8 cellular contexts compared by ENCODE assay signal in the genomic region with DNA sequence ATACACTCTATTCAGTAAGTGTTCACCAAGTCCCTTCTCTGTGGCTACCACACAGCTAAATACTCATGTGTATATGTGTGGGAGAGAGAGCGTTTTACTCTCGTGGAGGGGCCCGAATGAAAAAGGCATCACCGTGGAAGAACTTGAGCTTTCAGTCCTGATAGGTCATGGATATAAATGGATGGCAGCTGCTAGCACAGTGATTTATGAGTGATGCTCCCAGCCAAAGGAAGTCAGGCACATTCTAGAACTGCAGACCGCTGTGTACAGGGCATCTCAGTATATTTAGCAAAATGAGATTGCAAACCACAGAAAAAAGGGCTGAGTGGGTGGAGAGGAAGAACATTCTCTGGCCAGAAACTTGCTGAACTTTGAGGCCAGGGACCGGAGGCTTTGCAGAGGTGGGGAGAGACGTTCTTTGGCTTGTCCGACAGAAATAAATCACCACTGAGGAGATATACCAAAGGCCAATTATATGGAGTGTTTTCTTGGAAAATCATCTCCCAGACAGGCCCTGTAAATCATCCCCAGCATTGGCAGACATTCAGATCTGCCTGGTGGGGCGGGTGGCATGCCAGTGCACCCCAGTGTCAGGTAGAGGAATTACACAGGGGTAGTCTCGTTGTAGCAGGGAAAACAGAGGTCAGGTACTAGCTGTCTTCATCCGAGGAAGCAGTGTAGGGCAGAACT.
DNase-seq lines count a peak whose midpoint lies in the region; ATAC-seq and TF ChIP-seq lines count a peak whose summit lies in the region.

No MANE protein-coding gene starts in this region.

- H3K36me3 Mint-ChIP-seq in activated naive CD8-positive, alpha-beta T cell treated with anti-CD3 and anti-CD28 coated beads, Interleukin-2, amount 50 U/mL, for 24 hours (ENCODE audit: low read depth), result no peaks in the 10 kb centered on the region
- H3K36me3 Mint-ChIP-seq in activated naive CD8-positive, alpha-beta T cell treated with anti-CD3 and anti-CD28 coated beads for 36 hours, result no peaks in the 10 kb centered on the region

- peak in 4 of 5 experiments; percentile 8 to 38 (median 32) for TF ChIP-seq CTCF in tibial nerve (IDR thresholded peaks at IDR 0.05)

- H3K4me3 ChIP-seq in tibial nerve, result no peak overlapping the region

- ATAC-seq in activated naive CD8-positive, alpha-beta T cell treated with anti-CD3 and anti-CD28 coated beads, Interleukin-2, amount 50 U/mL, for 24 hours, result no peak
- peak; percentile 90 for ATAC-seq in SK-N-SH treated with all-trans-retinoic acid at 6 μM for 48 hours
- ATAC-seq in GM21515 (IDR thresholded peaks at IDR 0.05; ENCODE audit: unreplicated experiment), result no peak
- ATAC-seq in GM21447 (IDR thresholded peaks at IDR 0.05; ENCODE audit: unreplicated experiment), result no peak

- DNase-seq in activated naive CD8-positive, alpha-beta T cell treated with anti-CD3 and anti-CD28 coated beads, Interleukin-2, amount 50 U/mL, for 24 hours, result peak; percentile 3
- no peak for DNase-seq in activated naive CD8-positive, alpha-beta T cell treated with anti-CD3 and anti-CD28 coated beads for 36 hours
- DNase-seq in HuH-7.5 (ENCODE audit: low spot score), result peak; percentile 52
- DNase-seq in iPS DF 19.7 (ENCODE audit: low read depth, low spot score), result peak; percentile 23
- no peak for DNase-seq in tibial nerve (ENCODE audit: low spot score in 2 of 2)

- peak overlapping the region in 2 of 4 donors; percentile 64 for H3K27ac ChIP-seq in tibial nerve

- no peak overlapping the region for H3K4me3 Mint-ChIP-seq in activated naive CD8-positive, alpha-beta T cell treated with anti-CD3 and anti-CD28 coated beads, Interleukin-2, amount 50 U/mL, for 24 hours
- H3K4me3 Mint-ChIP-seq in activated naive CD8-positive, alpha-beta T cell treated with anti-CD3 and anti-CD28 coated beads for 36 hours, result no peak overlapping the region

- no peaks in the 10 kb centered on the region for H3K27me3 ChIP-seq in tibial nerve

- H3K9me3 ChIP-seq in tibial nerve, result no peaks in the 10 kb centered on the region

- H3K27me3 Mint-ChIP-seq in activated naive CD8-positive, alpha-beta T cell treated with anti-CD3 and anti-CD28 coated beads, Interleukin-2, amount 50 U/mL, for 24 hours, result no peaks in the 10 kb centered on the region
- peaks cover 11% of the 10 kb centered on the region for H3K27me3 Mint-ChIP-seq in activated naive CD8-positive, alpha-beta T cell treated with anti-CD3 and anti-CD28 coated beads for 36 hours

- H3K36me3 ChIP-seq in tibial nerve, result no peaks in the 10 kb centered on the region

- TF ChIP-seq EP300 in tibial nerve (IDR thresholded peaks at IDR 0.05), result peak in 1 of 2 donors; percentile 56

- no peak overlapping the region for H3K27ac Mint-ChIP-seq in activated naive CD8-positive, alpha-beta T cell treated with anti-CD3 and anti-CD28 coated beads, Interleukin-2, amount 50 U/mL, for 24 hours
- no peak overlapping the region for H3K27ac Mint-ChIP-seq in activated naive CD8-positive, alpha-beta T cell treated with anti-CD3 and anti-CD28 coated beads for 36 hours

- peaks cover 0 to 23% (median 2%) of the 10 kb centered on the region in 4 donors for H3K4me1 ChIP-seq in tibial nerve

- TF ChIP-seq POLR2A in tibial nerve (IDR thresholded peaks at IDR 0.05), result no peak

- H3K4me1 Mint-ChIP-seq in activated naive CD8-positive, alpha-beta T cell treated with anti-CD3 and anti-CD28 coated beads, Interleukin-2, amount 50 U/mL, for 24 hours, result peaks cover 2% of the 10 kb centered on the region
- H3K4me1 Mint-ChIP-seq in activated naive CD8-positive, alpha-beta T cell treated with anti-CD3 and anti-CD28 coated beads for 36 hours, result peaks cover 2% of the 10 kb centered on the region

- 17 to 31% methylated on average over 11 of the region's 11 CpGs for WGBS in tibial nerve, 2 donors

- no peaks in the 10 kb centered on the region for H3K9me3 Mint-ChIP-seq in activated naive CD8-positive, alpha-beta T cell treated with anti-CD3 and anti-CD28 coated beads, Interleukin-2, amount 50 U/mL, for 24 hours
- no peaks in the 10 kb centered on the region for H3K9me3 Mint-ChIP-seq in activated naive CD8-positive, alpha-beta T cell treated with anti-CD3 and anti-CD28 coated beads for 36 hours

TF ChIP-seq in SK-N-SH treated with all-trans-retinoic acid at 6 μM for 48 hours, 23 proteins besides CTCF, POLR2A, EP300 and RAD21:
- no peak for TF ChIP-seq POU6F1 (CRISPR knock-in tag; IDR thresholded peaks at IDR 0.05; ENCODE audit: borderline replicate concordance, low read depth)
- 0 out of 2 replicates have a peak, but pooled peaks have one; percentile 23 for TF ChIP-seq ZFP3 (CRISPR knock-in tag; IDR thresholded peaks at IDR 0.05)
- TF ChIP-seq, protein P1, sequence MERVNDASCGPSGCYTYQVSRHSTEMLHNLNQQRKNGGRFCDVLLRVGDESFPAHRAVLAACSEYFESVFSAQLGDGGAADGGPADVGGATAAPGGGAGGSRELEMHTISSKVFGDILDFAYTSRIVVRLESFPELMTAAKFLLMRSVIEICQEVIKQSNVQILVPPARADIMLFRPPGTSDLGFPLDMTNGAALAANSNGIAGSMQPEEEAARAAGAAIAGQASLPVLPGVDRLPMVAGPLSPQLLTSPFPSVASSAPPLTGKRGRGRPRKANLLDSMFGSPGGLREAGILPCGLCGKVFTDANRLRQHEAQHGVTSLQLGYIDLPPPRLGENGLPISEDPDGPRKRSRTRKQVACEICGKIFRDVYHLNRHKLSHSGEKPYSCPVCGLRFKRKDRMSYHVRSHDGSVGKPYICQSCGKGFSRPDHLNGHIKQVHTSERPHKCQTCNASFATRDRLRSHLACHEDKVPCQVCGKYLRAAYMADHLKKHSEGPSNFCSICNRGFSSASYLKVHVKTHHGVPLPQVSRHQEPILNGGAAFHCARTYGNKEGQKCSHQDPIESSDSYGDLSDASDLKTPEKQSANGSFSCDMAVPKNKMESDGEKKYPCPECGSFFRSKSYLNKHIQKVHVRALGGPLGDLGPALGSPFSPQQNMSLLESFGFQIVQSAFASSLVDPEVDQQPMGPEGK (CRISPR knock-in tag; IDR thresholded peaks at IDR 0.05; ENCODE audit: borderline replicate concordance), result 0 out of 2 replicates have a peak, but pooled peaks have one; percentile 12
- TF ChIP-seq ISL1 (CRISPR knock-in tag; IDR thresholded peaks at IDR 0.05), result peak; percentile 91
- TF ChIP-seq TOX (CRISPR knock-in tag; IDR thresholded peaks at IDR 0.05; ENCODE audit: borderline replicate concordance), result peak; percentile 76; the same call in 1 of the 2 replicates
- no peak for TF ChIP-seq TCF4 (CRISPR knock-in tag; IDR thresholded peaks at IDR 0.05; ENCODE audit: borderline replicate concordance)

Comparison
In these comparisons a context has a peak if more than half of its experiments do, and no peak if none do; other contexts are left out.
1. DNase-seq: peak in activated naive CD8-positive, alpha-beta T cell treated with anti-CD3 and anti-CD28 coated beads, Interleukin-2, amount 50 U/mL, for 24 hours (single experiment), HuH-7.5 (single experiment) and iPS DF 19.7 (single experiment); none in activated naive CD8-positive, alpha-beta T cell treated with anti-CD3 and anti-CD28 coated beads for 36 hours (single experiment) and tibial nerve (0 of 2).